ENCODE assay signal across 25 cellular contexts in genomic region chr16:89061086-89061485, GRCh38.
"Had no signal": no experiment of that assay in that cellular context is flagged by ENCODE, and none has a peak within 500 bp of the region (broad histone marks: within the 10 kb centered on the region; RNA-seq: fewer than 3 reads in every experiment).

No MANE protein-coding gene starts in this region.

- H3K27me3 Mint-ChIP-seq: activated naive CD8-positive, alpha-beta T cell treated with anti-CD3 and anti-CD28 coated beads for 36 hours; activated T-cell treated with anti-CD3 and anti-CD28 coated beads, Interleukin-2, amount 50 U/mL, for 24 hours had no signal

- H3K4me3 ChIP-seq: cardiac muscle cell, SJSA1 had no signal

- ATAC-seq: activated CD8-positive, alpha-beta T cell treated with anti-CD3 and anti-CD28 coated beads, Interleukin-2, amount 10 ng/mL, durations not matched to agents 7 days and 5 days; PC-3; SK-N-SH treated with all-trans-retinoic acid at 6 μM for 48 hours had no signal

- H3K36me3 Mint-ChIP-seq: activated naive CD8-positive, alpha-beta T cell treated with anti-CD3 and anti-CD28 coated beads for 36 hours had no signal

- H3K27ac ChIP-seq: brain microvascular endothelial cell, cardiac muscle cell, SJSA1 had no signal

- H3K9me3 ChIP-seq: SJSA1 had no signal

- H3K4me1 ChIP-seq: SJSA1 had no signal

- H3K4me3 Mint-ChIP-seq: activated CD8-positive, alpha-beta T cell treated with anti-CD3 and anti-CD28 coated beads, Interleukin-2, amount 10 ng/mL, durations not matched to agents 7 days and 5 days; activated naive CD4-positive, alpha-beta T cell treated with anti-CD3 and anti-CD28 coated beads for 36 hours; activated naive CD8-positive, alpha-beta T cell treated with anti-CD3 and anti-CD28 coated beads for 36 hours; activated T-cell treated with anti-CD3 and anti-CD28 coated beads, Interleukin-2, amount 50 U/mL, for 24 hours; T-helper 1 cell treated with Interleukin-12 subunit alpha and Interleukin-12 subunit beta and Interleukin-4 antibody, amounts not matched to agents 30 μg/mL and 1 μg/mL, for 36 hours had no signal

- H3K9me3 Mint-ChIP-seq: activated naive CD4-positive, alpha-beta T cell treated with anti-CD3 and anti-CD28 coated beads for 36 hours; activated naive CD8-positive, alpha-beta T cell treated with anti-CD3 and anti-CD28 coated beads for 36 hours; activated T-cell treated with anti-CD3 and anti-CD28 coated beads, Interleukin-2, amount 50 U/mL, for 24 hours; T-helper 1 cell treated with Interleukin-12 subunit alpha and Interleukin-12 subunit beta and Interleukin-4 antibody, amounts not matched to agents 30 μg/mL and 1 μg/mL, for 36 hours had no signal

- H3K36me3 ChIP-seq: brain microvascular endothelial cell, cardiac muscle cell, SJSA1 had no signal

- H3K27ac Mint-ChIP-seq: activated CD8-positive, alpha-beta T cell treated with anti-CD3 and anti-CD28 coated beads, Interleukin-2, amount 10 ng/mL, durations not matched to agents 7 days and 5 days; activated naive CD4-positive, alpha-beta T cell treated with anti-CD3 and anti-CD28 coated beads for 36 hours; activated naive CD8-positive, alpha-beta T cell treated with anti-CD3 and anti-CD28 coated beads for 36 hours; activated T-cell treated with anti-CD3 and anti-CD28 coated beads, Interleukin-2, amount 50 U/mL, for 24 hours; T-helper 1 cell treated with Interleukin-12 subunit alpha and Interleukin-12 subunit beta and Interleukin-4 antibody, amounts not matched to agents 30 μg/mL and 1 μg/mL, for 36 hours had no signal

- H3K4me1 Mint-ChIP-seq: activated naive CD8-positive, alpha-beta T cell treated with anti-CD3 and anti-CD28 coated beads for 36 hours had no signal

- H3K27me3 ChIP-seq: brain microvascular endothelial cell, cardiac muscle cell had no signal

- DNase-seq: activated CD4-positive, alpha-beta T cell treated with anti-CD3 and anti-CD28 coated beads for 48 hours; activated CD4-positive, alpha-beta T cell treated with anti-CD3 and anti-CD28 coated beads, Interleukin-2, amount 50 U/mL, for 4 hours; activated CD4-positive, CD25-positive, alpha-beta regulatory T cell treated with anti-CD3 and anti-CD28 coated beads, Interleukin-2, amount 50 U/mL, for 72 hours; activated CD8-positive, alpha-beta memory T cell treated with anti-CD3 and anti-CD28 coated beads, Interleukin-2, amount 50 U/mL, for 48 hours; activated CD8-positive, alpha-beta T cell treated with anti-CD3 and anti-CD28 coated beads, Interleukin-2, amount 10 ng/mL, durations not matched to agents 7 days and 5 days; activated gamma-delta T cell; activated naive CD4-positive, alpha-beta T cell treated with anti-CD3 and anti-CD28 coated beads for 36 hours; activated naive CD8-positive, alpha-beta T cell treated with anti-CD3 and anti-CD28 coated beads for 36 hours; activated T-cell treated with anti-CD3 and anti-CD28 coated beads, Interleukin-2, amount 50 U/mL, for 24 hours; brain microvascular endothelial cell; KG1; NCI-H1048; NCI-H146; NCI-H2029; NCI-H2107; NCI-H2171 treated with DMSO at 0.1 percent for 48 hours; NCI-H226; NCI-H526; NCI-H82; PC-3; SHP77 had no signal
